Comparison of ENCODE assay signal across 18 cellular contexts in genomic region chr7:26233902-26234511, GRCh38.
"Had no signal": no experiment of that assay in that cellular context is flagged by ENCODE, and none has a peak within 500 bp of the region (broad histone marks: within the 10 kb centered on the region; RNA-seq: fewer than 3 reads in every experiment).

No MANE protein-coding gene starts in this region.

- H3K27ac ChIP-seq: breast epithelium, heart right ventricle, left ventricle myocardium inferior, prostate gland, right lobe of liver, thyroid gland, uterus, WERI-Rb-1 had no signal

- H3K27ac Mint-ChIP-seq: activated CD8-positive, alpha-beta T cell treated with anti-CD3 and anti-CD28 coated beads, Interleukin-2, amount 10 ng/mL, durations not matched to agents 7 days and 5 days; activated T-helper 1 cell treated with anti-CD3 and anti-CD28 coated beads, Interleukin-12 subunit alpha, Interleukin-12 subunit beta, Interleukin-2, Interleukin-4 antibody, amounts not matched to agents 30 ng/mL and 10 ng/mL and 1 ng/mL, durations not matched to agents 14 hours and 24 hours and 36 hours; memory B cell; stimulated activated effector memory CD8-positive, alpha-beta T cell treated with anti-CD3 and anti-CD28 coated beads, Interleukin-12 subunit alpha, Interleukin-12 subunit beta, amount 100 ng/mL, for 72 hours had no signal

- H3K9me3 ChIP-seq: breast epithelium, heart right ventricle, left ventricle myocardium inferior, prostate gland, right lobe of liver, thyroid gland, uterus had no signal

- H3K36me3 ChIP-seq: breast epithelium, heart right ventricle, left ventricle myocardium inferior, prostate gland, right lobe of liver, thyroid gland, uterus, WERI-Rb-1 had no signal

- ATAC-seq: activated CD8-positive, alpha-beta T cell treated with anti-CD3 and anti-CD28 coated beads, Interleukin-2, amount 10 ng/mL, durations not matched to agents 7 days and 5 days; heart right ventricle; right lobe of liver; stimulated activated effector memory CD8-positive, alpha-beta T cell treated with anti-CD3 and anti-CD28 coated beads, Interleukin-12 subunit alpha, Interleukin-12 subunit beta, amount 100 ng/mL, for 72 hours had no signal

- H3K9me3 Mint-ChIP-seq: activated T-helper 1 cell treated with anti-CD3 and anti-CD28 coated beads, Interleukin-12 subunit alpha, Interleukin-12 subunit beta, Interleukin-2, Interleukin-4 antibody, amounts not matched to agents 30 ng/mL and 10 ng/mL and 1 ng/mL, durations not matched to agents 14 hours and 24 hours and 36 hours; memory B cell; natural killer cell treated with Interleukin-12 subunit alpha and Interleukin-12 subunit beta and Interleukin-15 and Interleukin-18, amount 100 ng/mL, for 72 hours; stimulated activated effector memory CD8-positive, alpha-beta T cell treated with anti-CD3 and anti-CD28 coated beads, Interleukin-12 subunit alpha, Interleukin-12 subunit beta, amount 100 ng/mL, for 72 hours had no signal

- H3K36me3 Mint-ChIP-seq: natural killer cell treated with Interleukin-12 subunit alpha and Interleukin-12 subunit beta and Interleukin-15 and Interleukin-18, amount 100 ng/mL, for 72 hours; stimulated activated effector memory CD8-positive, alpha-beta T cell treated with anti-CD3 and anti-CD28 coated beads, Interleukin-12 subunit alpha, Interleukin-12 subunit beta, amount 100 ng/mL, for 72 hours had no signal

- H3K4me3 Mint-ChIP-seq: activated CD8-positive, alpha-beta T cell treated with anti-CD3 and anti-CD28 coated beads, Interleukin-2, amount 10 ng/mL, durations not matched to agents 7 days and 5 days; activated T-helper 1 cell treated with anti-CD3 and anti-CD28 coated beads, Interleukin-12 subunit alpha, Interleukin-12 subunit beta, Interleukin-2, Interleukin-4 antibody, amounts not matched to agents 30 ng/mL and 10 ng/mL and 1 ng/mL, durations not matched to agents 14 hours and 24 hours and 36 hours; memory B cell; natural killer cell treated with Interleukin-12 subunit alpha and Interleukin-12 subunit beta and Interleukin-15 and Interleukin-18, amount 100 ng/mL, for 72 hours; stimulated activated effector memory CD8-positive, alpha-beta T cell treated with anti-CD3 and anti-CD28 coated beads, Interleukin-12 subunit alpha, Interleukin-12 subunit beta, amount 100 ng/mL, for 72 hours had no signal

- DNase-seq: activated CD4-positive, alpha-beta T cell treated with anti-CD3 and anti-CD28 coated beads for 4 hours; activated CD8-positive, alpha-beta T cell treated with anti-CD3 and anti-CD28 coated beads, Interleukin-2, amount 10 ng/mL, durations not matched to agents 7 days and 5 days; activated naive CD4-positive, alpha-beta T cell; aorta; foreskin melanocyte; heart right ventricle; left ventricle myocardium inferior; occipital lobe; right lobe of liver; thyroid gland; uterus; WERI-Rb-1 had no signal

- H3K27me3 ChIP-seq: right lobe of liver, thyroid gland, uterus had no signal

- H3K4me1 ChIP-seq: breast epithelium, heart right ventricle, left ventricle myocardium inferior, prostate gland, right lobe of liver, thyroid gland, uterus had no signal

- H3K4me3 ChIP-seq: breast epithelium, heart right ventricle, left ventricle myocardium inferior, prostate gland, right lobe of liver, thyroid gland, uterus had no signal
